In genomic region chr17:59427425-59427921, GRCh38 we compare ENCODE assay signal across 8 cellular contexts.
DNase-seq lines count a peak whose midpoint lies in the region; ATAC-seq, FAIRE-seq and TF ChIP-seq lines count a peak whose summit lies in the region.
"Had no signal": no experiment of that assay in that cellular context is flagged by ENCODE, and none has a peak within 500 bp of the region (broad histone marks: within the 10 kb centered on the region; RNA-seq: fewer than 3 reads in every experiment).

No MANE protein-coding gene starts in this region.

- H3K4me1 Mint-ChIP-seq in astrocyte (ENCODE audit: low read depth, unreplicated experiment) (peaks cover 54% of the 10 kb centered on the region), Calu3 (ENCODE audit: low read depth, unreplicated experiment) (no peaks in the 10 kb centered on the region)
- H3K4me1 Mint-ChIP-seq: memory B cell had no signal

- H3K27ac ChIP-seq in OCI-LY3 (ENCODE audit: low read length) = no peak overlapping the region
- H3K27ac ChIP-seq in astrocyte (ENCODE audit: low read depth, low read length) = peak overlapping the region; percentile 51
- peak overlapping the region; percentile 83 to 88 for H3K27ac ChIP-seq in liver (ENCODE audit: low read depth in 1 of 2, low read length in 2 of 2)

- peak in 1 of 2 donors; percentile 34 for TF ChIP-seq RAD21 in liver (IDR thresholded peaks at IDR 0.05)

- no peaks in the 10 kb centered on the region for H3K27me3 Mint-ChIP-seq in astrocyte (ENCODE audit: low read depth, unreplicated experiment)
- H3K27me3 Mint-ChIP-seq in Calu3 (ENCODE audit: unreplicated experiment) = peaks cover 16% of the 10 kb centered on the region

- H3K36me3 ChIP-seq in OCI-LY3 (replicated peaks; ENCODE audit: low read depth, low read length) = no peaks in the 10 kb centered on the region
- H3K36me3 ChIP-seq in astrocyte (ENCODE audit: insufficient read depth, low read length) = no peaks in the 10 kb centered on the region
- peaks cover 0 to 2% (median 0%) of the 10 kb centered on the region in 4 donors for H3K36me3 ChIP-seq in liver (ENCODE audit: control insufficient read depth in 4 of 4, insufficient read depth in 3 of 4, low read depth in 1 of 4, low read length in 3 of 4)

- H3K4me3 Mint-ChIP-seq in astrocyte (ENCODE audit: unreplicated experiment) = peak overlapping the region; percentile 31
- H3K4me3 Mint-ChIP-seq in Calu3 (ENCODE audit: low read depth, unreplicated experiment) = no peak overlapping the region
- H3K4me3 Mint-ChIP-seq: memory B cell had no signal

- WGBS in liver = 22% methylated on average over 5 of the region's 5 CpGs

- H3K9me3 ChIP-seq in OCI-LY3 (ENCODE audit: insufficient read depth, low read length) (no peaks in the 10 kb centered on the region), astrocyte (ENCODE audit: insufficient read depth, low read depth, low read length) (peaks cover 4% of the 10 kb centered on the region), liver (ENCODE audit: control insufficient read depth in 4 of 4, low read length in 3 of 4) (no peaks in the 10 kb centered on the region)

- TF ChIP-seq CTCF in OCI-LY3 (IDR thresholded peaks at IDR 0.05; ENCODE audit: low read depth, low read length) (peak; percentile 46; the same call in 1 of the 2 replicates), astrocyte (IDR thresholded peaks at IDR 0.05; ENCODE audit: insufficient read depth, low read depth, low read length) (no peak), liver (IDR thresholded peaks at IDR 0.05; ENCODE audit: low read depth, low read length, missing input control) (no peak), Calu3 (IDR thresholded peaks at IDR 0.05; ENCODE audit: unreplicated experiment) (no peak)

- CTCF ChIA-PET in Calu3 (lab: Charles Lee) = interaction anchor here (0.9 kb wide), 1 partner anchor 8 kb away, joined by 4 read pairs; no protein-coding TSS in a partner anchor

- H3K9me3 Mint-ChIP-seq in astrocyte (ENCODE audit: unreplicated experiment) = peaks cover 8% of the 10 kb centered on the region
- H3K9me3 Mint-ChIP-seq in Calu3 (ENCODE audit: low read depth, unreplicated experiment) = no peaks in the 10 kb centered on the region

- H3K27me3 ChIP-seq in OCI-LY3 (ENCODE audit: low read depth, low read length) (no peaks in the 10 kb centered on the region), astrocyte (ENCODE audit: insufficient read depth, low read length) (no peaks in the 10 kb centered on the region), liver (ENCODE audit: control insufficient read depth in 4 of 4, insufficient read depth in 4 of 4, low read length in 3 of 4) (no peaks in the 10 kb centered on the region)

- H3K79me2 ChIP-seq in OCI-LY3 (ENCODE audit: low read length) = no peaks in the 10 kb centered on the region
- H3K79me2 ChIP-seq in astrocyte (ENCODE audit: insufficient read depth, low read length) = no peaks in the 10 kb centered on the region

- H3K36me3 Mint-ChIP-seq in astrocyte (ENCODE audit: low read depth, unreplicated experiment) (peaks cover 5% of the 10 kb centered on the region), Calu3 (ENCODE audit: insufficient read depth, unreplicated experiment) (no peaks in the 10 kb centered on the region)

- no peak overlapping the region for H2AFZ ChIP-seq in OCI-LY3 (ENCODE audit: low read depth, low read length)
- H2AFZ ChIP-seq in astrocyte (ENCODE audit: low read depth, low read length) = peak overlapping the region; percentile 58

- intact Hi-C loops in Calu3 (cut with micrococcal nuclease; ENCODE audit: unreplicated experiment) = no loop called here

- H3K27ac Mint-ChIP-seq in astrocyte (ENCODE audit: unreplicated experiment) = peak overlapping the region; percentile 99
- H3K27ac Mint-ChIP-seq in Calu3 (ENCODE audit: unreplicated experiment) = no peak overlapping the region
- H3K27ac Mint-ChIP-seq: memory B cell had no signal

- H3K4me2 ChIP-seq in OCI-LY3 (ENCODE audit: low read length) = peak overlapping the region; percentile 41
- peak overlapping the region; percentile 68 for H3K4me2 ChIP-seq in astrocyte (ENCODE audit: low read length)

- H3K9ac ChIP-seq in OCI-LY3 (ENCODE audit: low read length) (no peak overlapping the region), astrocyte (ENCODE audit: low read length) (peak overlapping the region; percentile 46), liver (ENCODE audit: low read depth in 1 of 2, low read length in 2 of 2) (peak overlapping the region in 1 of 2 donors; percentile 39)

- H3K4me3 ChIP-seq in OCI-LY3 (ENCODE audit: low read length) = no peak overlapping the region
- H3K4me3 ChIP-seq in astrocyte (ENCODE audit: insufficient read depth, low read depth, low read length) = no peak overlapping the region
- H3K4me3 ChIP-seq in liver (ENCODE audit: low read depth in 1 of 3, low read length in 3 of 3) = no peak overlapping the region

- no peak for FAIRE-seq in astrocyte (lab: Jason Lieb, UNC)

- DNase-seq in astrocyte (ENCODE audit: low read depth) (peak; percentile 71), NCI-H69 (lab: John Stamatoyannopoulos, UW) (no peak), Calu3 (no peak)
- peak; percentile 18 for DNase-seq in stimulated activated CD8-positive, alpha-beta memory T cell treated with anti-CD3 and anti-CD28 coated beads, Interleukin-4, amount 100 ng/mL, for 24 hours (ENCODE audit: low read depth)

- H3K4me1 ChIP-seq in OCI-LY3 (ENCODE audit: low read length) (peaks cover 21% of the 10 kb centered on the region), astrocyte (ENCODE audit: insufficient read depth, low read length) (peaks cover 31% of the 10 kb centered on the region), liver (ENCODE audit: control insufficient read depth in 4 of 4, insufficient read depth in 4 of 4, low read length in 3 of 4) (peaks cover 28 to 73% (median 62%) of the 10 kb centered on the region in 4 donors)

- H4K20me1 ChIP-seq in OCI-LY3 (ENCODE audit: insufficient read depth, low read length) (no peaks in the 10 kb centered on the region), astrocyte (ENCODE audit: insufficient read depth, low read length) (no peaks in the 10 kb centered on the region)

- ATAC-seq in GM18519 (IDR thresholded peaks at IDR 0.05; ENCODE audit: low FRiP score, unreplicated experiment) = no peak

- BruUV-seq in Calu3 (replicated peaks; lab: Mats Ljungman, UMichigan) = no TSS peak

TF ChIP-seq in liver, 16 proteins besides CTCF, POLR2A, EP300 and RAD21 (continues in another document):
- TF ChIP-seq MAX (IDR thresholded peaks at IDR 0.05) (peak; percentile 68), HNF4A (conservative IDR thresholded peaks at IDR 0.05) (peak in 1 of 2 donors; percentile 15), GABPA (IDR thresholded peaks at IDR 0.05 in 1 of 2, conservative IDR thresholded peaks at IDR 0.05 in 1 of 2) (no peak), ZBTB33 (IDR thresholded peaks at IDR 0.05) (no peak), REST (IDR thresholded peaks at IDR 0.05) (peak; percentile 11), JUND (IDR thresholded peaks at IDR 0.05) (no peak), NR2F2 (IDR thresholded peaks at IDR 0.05) (peak; percentile 53), YY1 (IDR thresholded peaks at IDR 0.05) (no peak), FOXA2 (IDR thresholded peaks at IDR 0.05) (no peak), ATF3 (IDR thresholded peaks at IDR 0.05) (no peak), TAF1 (conservative IDR thresholded peaks at IDR 0.05) (no peak), RXRA (IDR thresholded peaks at IDR 0.05) (peak in 1 of 2 donors; percentile 27), FOXA1 (IDR thresholded peaks at IDR 0.05) (no peak)

Comparison
In these comparisons a context has a peak if more than half of its experiments do, and no peak if none do; other contexts are left out.
1. DNase-seq: peak in astrocyte (single experiment) and stimulated activated CD8-positive, alpha-beta memory T cell treated with anti-CD3 and anti-CD28 coated beads, Interleukin-4, amount 100 ng/mL, for 24 hours (single experiment); none in NCI-H69 (single experiment) and Calu3 (single experiment).